ENCODE assay signal across 21 cellular contexts in genomic region chr6:102327697-102328227, GRCh38.
"Had no signal": no experiment of that assay in that cellular context is flagged by ENCODE, and none has a peak within 500 bp of the region (broad histone marks: within the 10 kb centered on the region; RNA-seq: fewer than 3 reads in every experiment).

No MANE protein-coding gene starts in this region.

- H3K27me3 ChIP-seq: colonic mucosa, tibial nerve, uterus had no signal

- H3K36me3 Mint-ChIP-seq: activated naive CD4-positive, alpha-beta T cell treated with anti-CD3 and anti-CD28 coated beads, Interleukin-2, amount 10 ng/mL, durations not matched to agents 7 days and 5 days; brain; natural killer cell treated with Interleukin-12 subunit alpha and Interleukin-12 subunit beta and Interleukin-15 and Interleukin-18, amount 100 ng/mL, for 72 hours had no signal

- H3K9me3 ChIP-seq: colonic mucosa, tibial nerve, uterus had no signal

- H3K4me1 Mint-ChIP-seq: activated CD4-positive, alpha-beta T cell treated with anti-CD3 and anti-CD28 coated beads, Interleukin-2, amount 10 ng/mL, durations not matched to agents 7 days and 5 days; activated naive CD4-positive, alpha-beta T cell treated with anti-CD3 and anti-CD28 coated beads, Interleukin-2, amount 10 ng/mL, durations not matched to agents 7 days and 5 days; activated naive CD8-positive, alpha-beta T cell treated with anti-CD3 and anti-CD28 coated beads, Interleukin-2, amount 50 U/mL, for 24 hours; brain; central memory CD8-positive, alpha-beta T cell; endodermal cell had no signal

- H3K79me2 ChIP-seq: parathyroid adenoma had no signal

- H3K36me3 ChIP-seq: colonic mucosa, tibial nerve, uterus had no signal

- DNase-seq: activated CD4-positive, alpha-beta T cell treated with anti-CD3 and anti-CD28 coated beads, Interleukin-2, amount 10 ng/mL, durations not matched to agents 7 days and 5 days; activated CD8-positive, alpha-beta memory T cell treated with anti-CD3 and anti-CD28 coated beads, Interleukin-2, amount 50 U/mL, for 4 hours; activated CD8-positive, alpha-beta T cell treated with anti-CD3 and anti-CD28 coated beads, Interleukin-2, amount 10 ng/mL, durations not matched to agents 7 days and 5 days; activated effector memory CD4-positive, alpha-beta T cell treated with Interleukin-2 at 50 U/mL for 16 hours; activated naive CD4-positive, alpha-beta T cell treated with anti-CD3 and anti-CD28 coated beads, Interleukin-2, amount 10 ng/mL, durations not matched to agents 7 days and 5 days; activated naive CD8-positive, alpha-beta T cell treated with anti-CD3 and anti-CD28 coated beads, Interleukin-2, amount 50 U/mL, for 24 hours; activated T-cell treated with anti-CD3 and anti-CD28 coated beads, Interleukin-2, amount 50 U/mL, for 48 hours; anterior cingulate cortex; colonic mucosa; endodermal cell; stimulated activated naive CD8-positive, alpha-beta T cell treated with anti-CD3 and anti-CD28 coated beads, Interleukin-15, Interleukin-2, amounts not matched to agents 100 U/mL and 50 U/mL, for 24 hours; substantia nigra; T1000; uterus had no signal

- H3K4me3 Mint-ChIP-seq: activated CD4-positive, alpha-beta T cell treated with anti-CD3 and anti-CD28 coated beads, Interleukin-2, amount 10 ng/mL, durations not matched to agents 7 days and 5 days; activated CD8-positive, alpha-beta T cell treated with anti-CD3 and anti-CD28 coated beads, Interleukin-2, amount 10 ng/mL, durations not matched to agents 7 days and 5 days; activated naive CD4-positive, alpha-beta T cell treated with anti-CD3 and anti-CD28 coated beads, Interleukin-2, amount 10 ng/mL, durations not matched to agents 7 days and 5 days; activated naive CD8-positive, alpha-beta T cell treated with anti-CD3 and anti-CD28 coated beads, Interleukin-2, amount 50 U/mL, for 24 hours; brain; central memory CD8-positive, alpha-beta T cell; endodermal cell; natural killer cell treated with Interleukin-12 subunit alpha and Interleukin-12 subunit beta and Interleukin-15 and Interleukin-18, amount 100 ng/mL, for 72 hours had no signal

- FAIRE-seq: frontal cortex had no signal

- H3K4me1 ChIP-seq: colonic mucosa, parathyroid adenoma, tibial nerve, uterus had no signal

- H2AFZ ChIP-seq: parathyroid adenoma had no signal

- H3K9ac ChIP-seq: parathyroid adenoma had no signal

- H3K9me3 Mint-ChIP-seq: activated CD4-positive, alpha-beta T cell treated with anti-CD3 and anti-CD28 coated beads, Interleukin-2, amount 10 ng/mL, durations not matched to agents 7 days and 5 days; brain; endodermal cell had no signal

- H3K27ac Mint-ChIP-seq: activated CD4-positive, alpha-beta T cell treated with anti-CD3 and anti-CD28 coated beads, Interleukin-2, amount 10 ng/mL, durations not matched to agents 7 days and 5 days; activated CD8-positive, alpha-beta T cell treated with anti-CD3 and anti-CD28 coated beads, Interleukin-2, amount 10 ng/mL, durations not matched to agents 7 days and 5 days; activated naive CD4-positive, alpha-beta T cell treated with anti-CD3 and anti-CD28 coated beads, Interleukin-2, amount 10 ng/mL, durations not matched to agents 7 days and 5 days; activated naive CD8-positive, alpha-beta T cell treated with anti-CD3 and anti-CD28 coated beads, Interleukin-2, amount 50 U/mL, for 24 hours; brain; endodermal cell; natural killer cell treated with Interleukin-12 subunit alpha and Interleukin-12 subunit beta and Interleukin-15 and Interleukin-18, amount 100 ng/mL, for 72 hours had no signal

- ATAC-seq: activated CD4-positive, CD25-positive, alpha-beta regulatory T cell treated with anti-CD3 and anti-CD28 coated beads, Interleukin-2, amount 50 U/mL, for 24 hours; activated CD8-positive, alpha-beta T cell treated with anti-CD3 and anti-CD28 coated beads, Interleukin-2, amount 10 ng/mL, durations not matched to agents 7 days and 5 days; activated naive CD8-positive, alpha-beta T cell treated with anti-CD3 and anti-CD28 coated beads, Interleukin-2, amount 50 U/mL, for 24 hours; natural killer cell treated with Interleukin-12 subunit alpha and Interleukin-12 subunit beta and Interleukin-15 and Interleukin-18, amount 100 ng/mL, for 72 hours; stimulated activated naive CD8-positive, alpha-beta T cell treated with anti-CD3 and anti-CD28 coated beads, Interleukin-15, Interleukin-2, amounts not matched to agents 100 U/mL and 50 U/mL, for 24 hours had no signal

- H3K4me3 ChIP-seq: colonic mucosa, tibial nerve, uterus had no signal

- H3K27ac ChIP-seq: colonic mucosa, parathyroid adenoma, tibial nerve, uterus had no signal
